In genomic region chr15:73923488-73924164, GRCh38 we compare ENCODE assay signal across 1 cellular context.
TF ChIP-seq lines count a peak whose summit lies in the region.

No MANE protein-coding gene starts in this region.

TF ChIP-seq in HepG2, 621 proteins besides CTCF, POLR2A, EP300 and RAD21:
- TF ChIP-seq ZNF230 (CRISPR knock-in tag; IDR thresholded peaks at IDR 0.05) (no peak), THAP9 (CRISPR knock-in tag; IDR thresholded peaks at IDR 0.05; ENCODE audit: borderline replicate concordance) (no peak), SP1 (IDR thresholded peaks at IDR 0.05) (no peak), SP1 (CRISPR knock-in tag; IDR thresholded peaks at IDR 0.05) (no peak), HNF4A (CRISPR knock-in tag; IDR thresholded peaks at IDR 0.05) (no peak), IKZF5 (CRISPR knock-in tag; IDR thresholded peaks at IDR 0.05) (no peak), JARID2 (CRISPR knock-in tag; IDR thresholded peaks at IDR 0.05; ENCODE audit: insufficient replicate concordance) (no peak), PHF5A (CRISPR knock-in tag; IDR thresholded peaks at IDR 0.05; ENCODE audit: low read depth, unreplicated experiment) (no peak), SCMH1 (CRISPR knock-in tag; IDR thresholded peaks at IDR 0.05; ENCODE audit: borderline replicate concordance) (no peak), KIAA2018 (CRISPR knock-in tag; IDR thresholded peaks at IDR 0.05; ENCODE audit: borderline replicate concordance) (no peak), ZNF766 (CRISPR knock-in tag; IDR thresholded peaks at IDR 0.05; ENCODE audit: borderline replicate concordance) (no peak), ZFP36L2 (CRISPR knock-in tag; IDR thresholded peaks at IDR 0.05) (no peak), IKZF1 (IDR thresholded peaks at IDR 0.05) (no peak), NR2F1 (CRISPR knock-in tag; IDR thresholded peaks at IDR 0.05) (no peak), MED1 (CRISPR knock-in tag; IDR thresholded peaks at IDR 0.05) (no peak), ZNF773 (CRISPR knock-in tag; IDR thresholded peaks at IDR 0.05; ENCODE audit: borderline replicate concordance) (no peak)
TF ChIP-seq in HepG2: peak in this region for 0.
